ENCODE assay signal across 31 cellular contexts in the genomic region with DNA sequence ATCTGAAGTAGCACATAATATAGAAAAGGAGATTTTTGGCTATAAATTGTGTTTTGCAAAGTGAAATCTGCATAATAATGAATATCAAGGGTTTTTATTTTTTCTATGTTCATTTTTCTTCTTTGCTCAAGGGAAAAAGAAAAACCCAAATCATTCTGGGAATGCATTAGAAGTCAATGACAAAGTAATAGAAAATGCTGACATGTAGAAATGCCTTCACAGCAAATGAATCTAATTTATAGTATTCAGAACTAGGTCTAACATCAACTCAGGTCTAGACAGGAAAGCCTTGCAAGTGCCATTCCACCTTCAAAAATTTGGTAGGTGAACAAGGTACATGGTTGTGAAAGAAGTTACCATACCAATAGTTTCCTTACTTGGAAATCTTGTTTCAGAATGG.
"Had no signal": no experiment of that assay in that cellular context is flagged by ENCODE, and none has a peak within 500 bp of the region (broad histone marks: within the 10 kb centered on the region; RNA-seq: fewer than 3 reads in every experiment).

No MANE protein-coding gene starts in this region.

- ATAC-seq: natural killer cell; psoas muscle; right cardiac atrium; sciatic nerve; stimulated activated memory B cell treated with anti-CD40 and anti-IgM and Interleukin-4, amounts not matched to agents 10 μg/mL and 1 μg/mL and 100 μg/mL, for 72 hours; stimulated activated naive CD8-positive, alpha-beta T cell treated with anti-CD3 and anti-CD28 coated beads, Interleukin-15, amount 100 ng/mL, for 72 hours; stimulated activated naive CD8-positive, alpha-beta T cell treated with anti-CD3 and anti-CD28 coated beads, Interleukin-15, Interleukin-2, amounts not matched to agents 100 U/mL and 50 U/mL, for 24 hours; upper lobe of right lung had no signal

- H3K36me3 ChIP-seq: neural progenitor cell, ovary, spleen, suprapubic skin, tibial artery, transverse colon, upper lobe of right lung, uterus had no signal

- H3K27ac Mint-ChIP-seq: natural killer cell; nephron; neural progenitor cell; progenitor cell of endocrine pancreas; stimulated activated memory B cell treated with anti-CD40 and anti-IgM and Interleukin-4, amounts not matched to agents 10 μg/mL and 1 μg/mL and 100 μg/mL, for 72 hours; stimulated activated naive CD8-positive, alpha-beta T cell treated with anti-CD3 and anti-CD28 coated beads, Interleukin-15, amount 100 ng/mL, for 72 hours; type B pancreatic cell had no signal

- H3K4me3 ChIP-seq: neural progenitor cell, ovary, psoas muscle, skin epidermis, smooth muscle cell, spleen, suprapubic skin, testis, tibial artery, transverse colon, upper lobe of right lung, uterus had no signal

- H3K27me3 Mint-ChIP-seq: progenitor cell of endocrine pancreas; stimulated activated memory B cell treated with anti-CD40 and anti-IgM and Interleukin-4, amounts not matched to agents 10 μg/mL and 1 μg/mL and 100 μg/mL, for 72 hours; stimulated activated naive CD8-positive, alpha-beta T cell treated with anti-CD3 and anti-CD28 coated beads, Interleukin-15, amount 100 ng/mL, for 72 hours; type B pancreatic cell had no signal

- H3K36me3 Mint-ChIP-seq: natural killer cell; neural progenitor cell; stimulated activated memory B cell treated with anti-CD40 and anti-IgM and Interleukin-4, amounts not matched to agents 10 μg/mL and 1 μg/mL and 100 μg/mL, for 72 hours; type B pancreatic cell had no signal

- H3K27me3 ChIP-seq: neural progenitor cell, ovary, spleen, suprapubic skin, testis, tibial artery, transverse colon, upper lobe of right lung, uterus had no signal

- H3K9me3 Mint-ChIP-seq: nephron; neural progenitor cell; stimulated activated memory B cell treated with anti-CD40 and anti-IgM and Interleukin-4, amounts not matched to agents 10 μg/mL and 1 μg/mL and 100 μg/mL, for 72 hours had no signal

- H2AFZ ChIP-seq: neural progenitor cell, parathyroid adenoma had no signal

- H3K9me3 ChIP-seq: ovary, psoas muscle, suprapubic skin, testis, tibial artery, transverse colon, upper lobe of right lung, uterus had no signal

- H3K4me1 ChIP-seq: neural progenitor cell, parathyroid adenoma, psoas muscle, spleen, suprapubic skin, testis, tibial artery, transverse colon, upper lobe of right lung, uterus had no signal

- H3K79me2 ChIP-seq: parathyroid adenoma had no signal

- DNase-seq: natural killer cell; occipital lobe; ovary; posterior cingulate gyrus; psoas muscle; right cardiac atrium; spleen; stimulated activated CD4-positive, alpha-beta T cell treated with anti-CD3 and anti-CD28 coated beads, Interleukin-12 subunit alpha, Interleukin-12 subunit beta, amount 100 ng/mL, for 4 hours; stimulated activated CD4-positive, alpha-beta T cell treated with anti-CD3 and anti-CD28 coated beads, Interleukin-1b, Interleukin-23, amount 100 ng/mL, for 48 hours; stimulated activated CD4-positive, alpha-beta T cell treated with anti-CD3 and anti-CD28 coated beads, Interleukin-4, amount 100 ng/mL, for 1 hour; stimulated activated CD4-positive, alpha-beta T cell treated with anti-CD3 and anti-CD28 coated beads, Interleukin-4, amount 100 ng/mL, for 4 hours; stimulated activated CD8-positive, alpha-beta memory T cell treated with anti-CD3 and anti-CD28 coated beads, Interleukin-4, amount 100 ng/mL, for 48 hours; stimulated activated naive CD4-positive, alpha-beta T cell; stimulated activated naive CD8-positive, alpha-beta T cell treated with anti-CD3 and anti-CD28 coated beads, Interleukin-15, amount 100 ng/mL, for 72 hours; stimulated activated naive CD8-positive, alpha-beta T cell treated with anti-CD3 and anti-CD28 coated beads, Interleukin-15, Interleukin-2, amounts not matched to agents 100 U/mL and 50 U/mL, for 24 hours; substantia nigra; testis; tibial artery; transverse colon; upper lobe of right lung; uterus had no signal

- H3K27ac ChIP-seq: neural progenitor cell, ovary, parathyroid adenoma, psoas muscle, skin epidermis, spleen, suprapubic skin, testis, tibial artery, transverse colon, upper lobe of right lung, uterus had no signal

- H3K9ac ChIP-seq: neural progenitor cell, parathyroid adenoma had no signal

- H3K4me1 Mint-ChIP-seq: natural killer cell; nephron; neural progenitor cell; stimulated activated memory B cell treated with anti-CD40 and anti-IgM and Interleukin-4, amounts not matched to agents 10 μg/mL and 1 μg/mL and 100 μg/mL, for 72 hours; stimulated activated naive CD8-positive, alpha-beta T cell treated with anti-CD3 and anti-CD28 coated beads, Interleukin-15, amount 100 ng/mL, for 72 hours had no signal

- H3K4me2 ChIP-seq: neural progenitor cell, smooth muscle cell had no signal

- H3K4me3 Mint-ChIP-seq: natural killer cell; nephron; neural progenitor cell; stimulated activated memory B cell treated with anti-CD40 and anti-IgM and Interleukin-4, amounts not matched to agents 10 μg/mL and 1 μg/mL and 100 μg/mL, for 72 hours; stimulated activated naive CD8-positive, alpha-beta T cell treated with anti-CD3 and anti-CD28 coated beads, Interleukin-15, amount 100 ng/mL, for 72 hours; type B pancreatic cell had no signal
